Comparison of ENCODE assay signal across 22 cellular contexts in the genomic region with DNA sequence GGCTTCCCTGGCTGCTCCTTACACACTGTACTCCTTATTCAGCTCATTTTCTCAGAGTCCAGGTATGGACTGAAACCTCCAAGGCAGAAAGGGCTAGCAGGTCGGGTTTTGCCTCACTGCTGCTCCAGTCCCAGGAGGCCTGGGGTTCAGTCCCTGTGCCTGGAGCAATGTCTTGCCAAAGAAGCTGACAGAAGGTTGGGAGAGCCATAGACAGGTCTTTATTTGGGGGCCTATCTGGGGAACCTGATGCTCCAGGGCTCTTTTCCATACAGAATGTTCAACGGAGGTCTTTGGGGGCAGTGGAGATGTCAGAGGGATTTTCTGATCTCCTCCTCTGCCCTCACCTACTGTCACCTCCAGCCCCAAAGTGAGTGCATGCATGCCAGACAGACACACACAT. TPM values are rescaled to one million over a fixed set of nuclear protein-coding genes. Genes with fewer than 3 reads are reported as not detected.
A peak's percentile ranks its signal among the peaks of the same experiment; 100 is the strongest.
DNase-seq lines count a peak whose midpoint lies in the region; ATAC-seq and TF ChIP-seq lines count a peak whose summit lies in the region.
"Had no signal": no experiment of that assay in that cellular context is flagged by ENCODE, and none has a peak within 500 bp of the region (broad histone marks: within the 10 kb centered on the region; RNA-seq: fewer than 3 reads in every experiment).

No MANE protein-coding gene starts in this region.

- no peaks in the 10 kb centered on the region for H3K79me2 ChIP-seq in H9 (ENCODE audit: insufficient read depth, low read length)
- peaks cover 25% of the 10 kb centered on the region for H3K79me2 ChIP-seq in osteoblast (ENCODE audit: insufficient read depth, low read length)

- H3K36me3 ChIP-seq in psoas muscle (ENCODE audit: insufficient read depth in 1 of 2, low read depth in 1 of 2) = peaks cover 0 to 10% of the 10 kb centered on the region in 2 donors
- H3K36me3 ChIP-seq in osteoblast (ENCODE audit: insufficient read depth, low read length) = peaks cover 15% of the 10 kb centered on the region

- H3K27ac ChIP-seq in H9 (ENCODE audit: insufficient read length, low read depth, low read length) (no peak overlapping the region), RWPE1 (peak overlapping the region; percentile 42), psoas muscle (peak overlapping the region; percentile 71), osteoblast (ENCODE audit: low read depth, low read length) (no peak overlapping the region)
- H3K27ac ChIP-seq: PC-9 had no signal

- POLR2A ChIA-PET in RWPE1 (lab: Yijun Ruan, JAX; ENCODE audit: low non-redundant PET) = no interaction called here

- no peak overlapping the region for H2BK15ac ChIP-seq in H9 (ENCODE audit: low read depth, low read length)

- H2AFZ ChIP-seq in H9 (ENCODE audit: low read length) (no peak overlapping the region), osteoblast (ENCODE audit: low read length) (no peak overlapping the region)
- H2AFZ ChIP-seq: GM23338, PC-9 had no signal

- no peak overlapping the region for H4K8ac ChIP-seq in H9 (replicated peaks; ENCODE audit: insufficient read length, low read depth, low read length)

- intact Hi-C loops in psoas muscle (cut with DNase I) = no loop called here

- peaks cover 6% of the 10 kb centered on the region; the same call in 1 of the 2 replicates for H3K4me1 ChIP-seq in H9 (ENCODE audit: insufficient read depth, low read length)
- H3K4me1 ChIP-seq in psoas muscle = peaks cover 78% of the 10 kb centered on the region
- peaks cover 15% of the 10 kb centered on the region for H3K4me1 ChIP-seq in osteoblast (ENCODE audit: insufficient read depth, low read length)

- no peak overlapping the region for H3K4me3 Mint-ChIP-seq in H9
- H3K4me3 Mint-ChIP-seq: CD4-positive, CD25-positive, alpha-beta regulatory T cell; GM23338 had no signal

- H3K4ac ChIP-seq in H9 (ENCODE audit: low read depth, low read length) = no peak overlapping the region

- H3K56ac ChIP-seq in H9 (ENCODE audit: insufficient read length, low read depth, low read length) = no peak overlapping the region

- no peak overlapping the region for H4K91ac ChIP-seq in H9 (ENCODE audit: insufficient read length, low read depth, low read length)

- H3K4me1 Mint-ChIP-seq in H9 = peaks cover 40 to 42% of the 10 kb centered on the region in 2 experiments

- H3K23me2 ChIP-seq in H9 (ENCODE audit: insufficient read length, low read depth, low read length, poor library complexity, severe bottlenecking) = no peaks in the 10 kb centered on the region

- no peak overlapping the region for H3T11ph ChIP-seq in H9 (ENCODE audit: low read length)

- no peak overlapping the region for H3K4me3 ChIP-seq in psoas muscle
- H3K4me3 ChIP-seq in osteoblast (ENCODE audit: insufficient read depth, low read length) = no peak overlapping the region
- H3K4me3 ChIP-seq: GM23338, PC-9, SJCRH30 had no signal

- H4K20me1 ChIP-seq in H9 (ENCODE audit: control insufficient read depth, insufficient read depth, insufficient read length) (peaks cover 2% of the 10 kb centered on the region), osteoblast (ENCODE audit: insufficient read depth, low read length) (peaks cover 32% of the 10 kb centered on the region)

- peaks cover 2% of the 10 kb centered on the region for H3K79me1 ChIP-seq in H9 (ENCODE audit: insufficient read depth, low read depth, low read length, poor library complexity, severe bottlenecking)

- no peak overlapping the region for H3K4me2 ChIP-seq in H9 (ENCODE audit: insufficient read depth, insufficient read length, low read length)
- H3K4me2 ChIP-seq in osteoblast (ENCODE audit: insufficient read depth, low read length) = no peak overlapping the region
- H3K4me2 ChIP-seq: GM23338, PC-9 had no signal

- H2BK120ac ChIP-seq in H9 (ENCODE audit: low read depth, low read length, poor library complexity, severe bottlenecking) = no peak overlapping the region

- no peak overlapping the region for H2BK20ac ChIP-seq in H9 (ENCODE audit: low read depth, low read length, poor library complexity, severe bottlenecking)

- CTCF ChIA-PET in RWPE1 (lab: Yijun Ruan, JAX) = interaction anchor here (0.6 to 0.8 kb wide), 2 partner anchors 245 to 1053 kb away, joined by 3 to 4 read pairs; no protein-coding TSS in a partner anchor

- no peak overlapping the region for H3K18ac ChIP-seq in H9 (ENCODE audit: insufficient read length, low read depth, low read length)

- DNase-seq in H9 (no peak), RWPE1 (ENCODE audit: low spot score) (no peak), mesenteric fat pad (ENCODE audit: low spot score) (peak; percentile 59), psoas muscle (no peak), foreskin melanocyte (no peak), osteoblast (ENCODE audit: insufficient read length, low spot score, missing footprints) (no peak)
- DNase-seq: CD4-positive, CD25-positive, alpha-beta regulatory T cell; HCEC 1CT; KBM-7; MM.1S; NCI-H1048; NCI-H1417 treated with DMSO at 0.1 percent for 48 hours; NCI-H187; NCI-H2107; NCI-H226; NCI-H510A treated with DMSO at 0.1 percent for 48 hours; NCI-H748 treated with DMSO at 0.1 percent for 48 hours; PC-9; RPMI8226; SJCRH30 had no signal

- H3K27me3 ChIP-seq in H9 (ENCODE audit: insufficient read depth, low read length) (no peaks in the 10 kb centered on the region), psoas muscle (ENCODE audit: insufficient read depth in 3 of 3, low read length in 2 of 3) (no peaks in the 10 kb centered on the region), osteoblast (ENCODE audit: insufficient read depth, low read length) (no peaks in the 10 kb centered on the region)
- H3K27me3 ChIP-seq: SJCRH30 had no signal

- no peaks in the 10 kb centered on the region for H3K9me3 ChIP-seq in H9 (ENCODE audit: control insufficient read depth, low read depth, low read length)
- no peaks in the 10 kb centered on the region for H3K9me3 ChIP-seq in psoas muscle
- no peaks in the 10 kb centered on the region for H3K9me3 ChIP-seq in osteoblast (ENCODE audit: low read depth, low read length)
- H3K9me3 ChIP-seq: SJCRH30 had no signal

- no peak overlapping the region for H3K9ac ChIP-seq in H9 (ENCODE audit: extremely low read depth, insufficient read length, low read length)

- H2AK5ac ChIP-seq in H9 (ENCODE audit: insufficient read length, low read length) = no peak overlapping the region

- H3K36me3 Mint-ChIP-seq in H9 (ENCODE audit: insufficient read depth in 1 of 3, low read depth in 3 of 3) = peaks cover 2 to 4% (median 3%) of the 10 kb centered on the region in 3 experiments; a peak in 4 of 7 replicates
- H3K36me3 Mint-ChIP-seq: CD4-positive, CD25-positive, alpha-beta regulatory T cell had no signal

- no peaks in the 10 kb centered on the region; a peak in 1 of 5 replicates for H3K9me3 Mint-ChIP-seq in H9
- H3K9me3 Mint-ChIP-seq: CD4-positive, CD25-positive, alpha-beta regulatory T cell; GM23338 had no signal

- H2BK12ac ChIP-seq in H9 (ENCODE audit: insufficient read length, low read depth, low read length) = no peak overlapping the region

- H2BK5ac ChIP-seq in H9 (ENCODE audit: insufficient read length, low read length) = no peak overlapping the region

- H3K27me3 Mint-ChIP-seq in H9 (ENCODE audit: low read depth) = peaks cover 1% of the 10 kb centered on the region; the same call in 1 of the 2 replicates
- H3K27me3 Mint-ChIP-seq: CD4-positive, CD25-positive, alpha-beta regulatory T cell had no signal

- WGBS in H9 (ENCODE audit: extremely low coverage, insufficient read length, low lambda C conversion rate) = no CpG with 5 or more reads among the region's 2 CpGs
- 30 to 65% (median 57%) methylated on average over 2 of the region's 2 CpGs for whole genome bisulfite sequencing in psoas muscle, 3 donors

- no peak overlapping the region for H3K14ac ChIP-seq in H9 (ENCODE audit: insufficient read depth, low read length)

- TF ChIP-seq CTCF in H9 (conservative IDR thresholded peaks at IDR 0.05) (no peak), RWPE1 (conservative IDR thresholded peaks at IDR 0.05; ENCODE audit: low read depth) (no peak), psoas muscle (IDR thresholded peaks at IDR 0.05) (no peak), osteoblast (IDR thresholded peaks at IDR 0.05; ENCODE audit: extremely low read depth, low read depth, low read length) (no peak)

- no peak overlapping the region for H3K23ac ChIP-seq in H9 (ENCODE audit: insufficient read length, low read depth, low read length)

- peak overlapping the region in 2 of 3 experiments; percentile 21 to 23; a peak in 2 of 7 replicates for H3K27ac Mint-ChIP-seq in H9
- H3K27ac Mint-ChIP-seq: GM23338 had no signal

- ATAC-seq in psoas muscle = no peak
- no peak for ATAC-seq in GM18909 (IDR thresholded peaks at IDR 0.05; ENCODE audit: poor library complexity, unreplicated experiment)
- ATAC-seq: GM23338 had no signal

- no peak overlapping the region for H4K5ac ChIP-seq in H9 (ENCODE audit: insufficient read length, low read depth, low read length)

RNA-seq across cellular contexts. Expression of a gene that starts 12.9 kb away (rescaled TPM):
- total RNA-seq in H9 (2021) (11.9 and 12.3 TPM in 2 replicates), mesenteric fat pad (15.4 TPM), psoas muscle (10 to 100 TPM in 2 of 4 donors, 1 to 10 TPM in 2; 7.4 to 15.0 (median 10.4) TPM), osteoblast (3.5 and 3.6 TPM in 2 replicates)
- 1 to 10 TPM; 1.6 to 5.4 (median 3.7) TPM for polyA plus RNA-seq in psoas muscle
- total RNA-seq: CD4-positive, CD25-positive, alpha-beta regulatory T cell had no signal

RNA-seq across cellular contexts. Expression of a gene that starts 29.4 kb away (rescaled TPM):
- total RNA-seq in H9 (2021) (38.0 and 38.3 TPM in 2 replicates), mesenteric fat pad (9.7 TPM), psoas muscle (10 to 100 TPM in 1 of 4 donors, 1 to 10 TPM in 3; 6.2 to 11.6 (median 7.6) TPM), osteoblast (15.6 and 19.2 TPM in 2 replicates)
- 10 to 100 TPM in 1 of 3 donors, 1 to 10 TPM in 2; 7.9 to 11.3 (median 8.1) TPM for polyA plus RNA-seq in psoas muscle

Comparison
In these comparisons a context has a peak if more than half of its experiments do, and no peak if none do; other contexts are left out.
1. H3K27ac ChIP-seq: peak in RWPE1 (single experiment) and psoas muscle (single experiment); none in H9 (single experiment) and osteoblast (single experiment).